ENCODE assay signal across 9 cellular contexts in genomic region chr9:134407123-134407779, GRCh38.
DNase-seq lines count a peak whose midpoint lies in the region; ATAC-seq and TF ChIP-seq lines count a peak whose summit lies in the region.
"Had no signal": no experiment of that assay in that cellular context is flagged by ENCODE, and none has a peak within 500 bp of the region (broad histone marks: within the 10 kb centered on the region; RNA-seq: fewer than 3 reads in every experiment).

No MANE protein-coding gene starts in this region.

- no peaks in the 10 kb centered on the region for H3K9me3 Mint-ChIP-seq in activated CD4-positive, alpha-beta T cell treated with anti-CD3 and anti-CD28 coated beads, Interleukin-2, amount 10 ng/mL, durations not matched to agents 7 days and 5 days

- H3K27ac Mint-ChIP-seq in activated CD4-positive, alpha-beta T cell treated with anti-CD3 and anti-CD28 coated beads, Interleukin-2, amount 10 ng/mL, durations not matched to agents 7 days and 5 days, result peak overlapping the region; percentile 83

- peak overlapping the region; percentile 62 for H3K4me3 Mint-ChIP-seq in activated CD4-positive, alpha-beta T cell treated with anti-CD3 and anti-CD28 coated beads, Interleukin-2, amount 10 ng/mL, durations not matched to agents 7 days and 5 days

- H3K4me1 ChIP-seq in right lobe of liver, result peaks cover 11 to 100% (median 59%) of the 10 kb centered on the region in 4 donors

- 9% methylated on average over 9 of the region's 33 CpGs for WGBS in right lobe of liver (ENCODE audit: insufficient coverage, low coverage, low lambda C conversion rate, missing lambda C conversion rate)

- no peak for TF ChIP-seq CTCF in right lobe of liver (IDR thresholded peaks at IDR 0.05)

- DNase-seq in NCI-H146 (lab: John Stamatoyannopoulos, UW), result peak; percentile 9
- DNase-seq in NCI-H146 treated with DMSO at 0.1 percent for 48 hours (lab: John Stamatoyannopoulos, UW; ENCODE audit: unreplicated experiment), result no peak
- DNase-seq in NCI-H345 treated with DMSO at 0.1 percent for 48 hours (lab: John Stamatoyannopoulos, UW; ENCODE audit: unreplicated experiment), result peak; percentile 13
- peak; percentile 84 for DNase-seq in activated CD4-positive, alpha-beta T cell treated with anti-CD3 and anti-CD28 coated beads, Interleukin-2, amount 10 ng/mL, durations not matched to agents 7 days and 5 days
- DNase-seq in dermis blood vessel endothelial cell, result peak; percentile 95
- peak; percentile 92 to 96 (median 95) for DNase-seq in right lobe of liver
- DNase-seq in stimulated activated CD4-positive, alpha-beta T cell treated with anti-CD3 and anti-CD28 coated beads, Interleukin-4, amount 100 ng/mL, for 24 hours, result peak; percentile 79

- H3K27ac ChIP-seq in right lobe of liver, result peak overlapping the region; percentile 55 to 84 (median 61)
- H3K27ac ChIP-seq: 22Rv1 had no signal

- POLR2A ChIA-PET in activated CD4-positive, alpha-beta T cell treated with anti-CD3 and anti-CD28 coated beads, Interleukin-2, amount 10 ng/mL, durations not matched to agents 7 days and 5 days (lab: Charles Lee), result no interaction called here

- H3K27me3 Mint-ChIP-seq in activated CD4-positive, alpha-beta T cell treated with anti-CD3 and anti-CD28 coated beads, Interleukin-2, amount 10 ng/mL, durations not matched to agents 7 days and 5 days, result no peaks in the 10 kb centered on the region

- H3K4me3 ChIP-seq in right lobe of liver, result peak overlapping the region in 1 of 3 donors; percentile 8

- H3K36me3 ChIP-seq in right lobe of liver, result peaks cover 0 to 36% (median 13%) of the 10 kb centered on the region in 4 donors

- CTCF ChIA-PET in activated CD4-positive, alpha-beta T cell treated with anti-CD3 and anti-CD28 coated beads, Interleukin-2, amount 10 ng/mL, durations not matched to agents 7 days and 5 days (lab: Charles Lee), result interaction anchor here (0.7 to 2.6 kb wide), 6 partner anchors 8 to 50 kb away, joined by 3 to 9 read pairs (median 4); no protein-coding TSS in a partner anchor

- H3K9me3 ChIP-seq in right lobe of liver, result no peaks in the 10 kb centered on the region

- H3K4me1 Mint-ChIP-seq in activated CD4-positive, alpha-beta T cell treated with anti-CD3 and anti-CD28 coated beads, Interleukin-2, amount 10 ng/mL, durations not matched to agents 7 days and 5 days, result peaks cover 35% of the 10 kb centered on the region

- no peaks in the 10 kb centered on the region for H3K36me3 Mint-ChIP-seq in activated CD4-positive, alpha-beta T cell treated with anti-CD3 and anti-CD28 coated beads, Interleukin-2, amount 10 ng/mL, durations not matched to agents 7 days and 5 days (ENCODE audit: low read depth)

- H3K27me3 ChIP-seq in right lobe of liver, result no peaks in the 10 kb centered on the region

- ATAC-seq in HG03039 (IDR thresholded peaks at IDR 0.05; ENCODE audit: unreplicated experiment), result peak; percentile 56
- peak; percentile 62 to 72 (median 66) for ATAC-seq in right lobe of liver

- intact Hi-C loops in right lobe of liver (cut with DNase I), result no loop called here

- TF ChIP-seq POLR2A in right lobe of liver (IDR thresholded peaks at IDR 0.05), result peak; percentile 37
